In the genomic region with DNA sequence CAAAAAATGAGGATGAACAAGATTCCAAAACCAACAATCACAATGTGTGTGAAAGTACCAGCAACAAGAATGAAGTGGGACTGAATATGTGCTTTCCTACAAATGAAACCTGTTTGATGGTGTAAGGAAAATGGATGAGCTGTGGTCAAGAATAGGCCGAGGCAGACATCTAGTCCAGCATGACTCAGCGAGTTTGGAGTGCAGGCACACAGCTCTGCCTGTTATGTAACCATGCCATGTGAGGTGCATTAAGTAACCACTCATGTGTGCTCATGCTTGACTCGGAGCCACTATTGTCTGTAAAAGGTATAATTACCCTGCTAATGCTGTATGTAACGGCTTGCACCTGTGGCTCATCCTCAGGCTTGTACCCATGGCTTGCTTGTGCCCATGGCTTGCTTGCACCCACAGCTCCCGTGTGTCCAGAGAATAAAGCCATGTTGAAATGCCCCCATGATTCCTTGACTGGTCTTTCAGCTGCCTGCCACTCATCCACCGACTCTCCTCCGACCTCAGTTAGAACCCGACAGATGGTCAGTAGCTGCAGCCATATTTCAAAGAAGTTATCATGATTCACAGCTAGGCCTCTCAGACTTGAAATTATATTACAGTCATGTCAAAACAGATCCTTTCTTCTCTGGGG, we compare ENCODE assay signal across 11 cellular contexts.
DNase-seq lines count a peak whose midpoint lies in the region; ATAC-seq and TF ChIP-seq lines count a peak whose summit lies in the region.
"Had no signal": no experiment of that assay in that cellular context is flagged by ENCODE, and none has a peak within 500 bp of the region (broad histone marks: within the 10 kb centered on the region; RNA-seq: fewer than 3 reads in every experiment).

No MANE protein-coding gene starts in this region.

- no peak overlapping the region for H3K4me3 ChIP-seq in heart left ventricle
- no peak overlapping the region for H3K4me3 ChIP-seq in right atrium auricular region
- H3K4me3 ChIP-seq in fibroblast of villous mesenchyme (ENCODE audit: low read depth, low read length) = no peak overlapping the region
- H3K4me3 ChIP-seq in upper lobe of right lung = no peak overlapping the region
- H3K4me3 ChIP-seq: Peyer's patch had no signal

- intact Hi-C loops in heart left ventricle (cut with DNase I) (no loop called here), upper lobe of right lung (cut with DNase I) (no loop called here)

- ATAC-seq in heart left ventricle (peak; percentile 35 to 63 (median 58)), upper lobe of right lung (peak; percentile 82), GM21360 (IDR thresholded peaks at IDR 0.05; ENCODE audit: unreplicated experiment) (no peak)
- ATAC-seq: natural killer cell treated with Interleukin-12 subunit alpha and Interleukin-12 subunit beta and Interleukin-15 and Interleukin-18, amount 100 ng/mL, for 72 hours had no signal

- no peak for TF ChIP-seq CTCF in heart left ventricle (IDR thresholded peaks at IDR 0.05)
- TF ChIP-seq CTCF in right atrium auricular region (IDR thresholded peaks at IDR 0.05) = no peak
- no peak for TF ChIP-seq CTCF in fibroblast of villous mesenchyme (IDR thresholded peaks at IDR 0.05; ENCODE audit: insufficient read depth, low read depth, low read length)
- no peak for TF ChIP-seq CTCF in upper lobe of right lung (IDR thresholded peaks at IDR 0.05)

- H3K4me1 ChIP-seq in heart left ventricle (peaks cover 0 to 39% (median 14%) of the 10 kb centered on the region in 12 donors), right atrium auricular region (peaks cover 0 to 34% of the 10 kb centered on the region in 2 donors), upper lobe of right lung (no peaks in the 10 kb centered on the region)
- H3K4me1 ChIP-seq: Peyer's patch had no signal

- WGBS in heart left ventricle, 4 donors = 83 to 90% (median 87%) methylated on average over 8 of the region's 8 CpGs

- DNase-seq in heart left ventricle (no peak), right atrium auricular region (ENCODE audit: low spot score) (no peak), fibroblast of villous mesenchyme (ENCODE audit: low read depth) (peak; percentile 61), upper lobe of right lung (no peak), hippocampal formation (lab: John Stamatoyannopoulos, UW) (no peak), NCI-H2107 treated with DMSO at 0.1 percent for 48 hours (lab: John Stamatoyannopoulos, UW; ENCODE audit: unreplicated experiment) (no peak)
- DNase-seq: EL, Peyer's patch had no signal

- H3K9me3 ChIP-seq in heart left ventricle (peaks cover 0 to 3% (median 0%) of the 10 kb centered on the region in 12 donors), right atrium auricular region (no peaks in the 10 kb centered on the region), upper lobe of right lung (no peaks in the 10 kb centered on the region)

- H3K27ac ChIP-seq in heart left ventricle (no peak overlapping the region), right atrium auricular region (no peak overlapping the region), upper lobe of right lung (no peak overlapping the region)
- H3K27ac ChIP-seq: Peyer's patch had no signal

- no peaks in the 10 kb centered on the region for H3K36me3 ChIP-seq in heart left ventricle
- no peaks in the 10 kb centered on the region for H3K36me3 ChIP-seq in right atrium auricular region
- no peaks in the 10 kb centered on the region for H3K36me3 ChIP-seq in upper lobe of right lung
- H3K36me3 ChIP-seq: Peyer's patch had no signal

- TF ChIP-seq POLR2A in heart left ventricle (IDR thresholded peaks at IDR 0.05) = no peak

- no peaks in the 10 kb centered on the region for H3K27me3 ChIP-seq in heart left ventricle
- H3K27me3 ChIP-seq in right atrium auricular region = no peaks in the 10 kb centered on the region
- no peaks in the 10 kb centered on the region for H3K27me3 ChIP-seq in upper lobe of right lung
- H3K27me3 ChIP-seq: Peyer's patch had no signal

TF ChIP-seq in PFSK-1, 5 proteins besides CTCF, POLR2A, EP300 and RAD21:
- TF ChIP-seq SIN3A (IDR thresholded peaks at IDR 0.05; ENCODE audit: borderline replicate concordance, insufficient read depth, low read length) = no peak
- TF ChIP-seq POLR2AphosphoS5 (IDR thresholded peaks at IDR 0.05; ENCODE audit: low read depth, low read length) = peak; percentile 45; the same call in 1 of the 2 replicates
